ENCODE assay signal across 9 cellular contexts in the genomic region with DNA sequence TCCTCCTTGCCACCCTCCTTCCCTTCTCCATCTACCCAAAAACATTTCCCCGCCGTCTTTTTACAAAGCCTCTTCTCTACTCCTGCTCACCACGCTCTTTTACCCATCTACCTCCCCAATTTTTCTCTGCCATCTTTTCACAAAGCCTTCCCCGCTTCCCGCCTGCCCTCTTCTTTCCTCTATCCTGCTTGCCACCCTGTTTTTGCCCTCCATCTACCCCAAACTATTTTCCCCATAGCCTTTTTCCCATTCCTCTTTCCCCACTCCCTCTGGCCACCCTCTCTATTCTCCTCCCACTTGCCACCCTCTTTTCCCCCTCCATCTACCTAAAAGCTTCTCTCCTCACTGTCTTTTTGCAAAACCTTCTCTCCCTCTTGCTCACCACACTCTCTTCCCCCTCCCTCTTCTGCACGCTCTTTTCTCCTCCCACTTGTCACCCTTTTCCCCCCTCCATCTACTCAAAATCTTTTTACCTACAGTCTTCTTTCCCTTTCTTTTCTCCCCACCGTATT.
"Had no signal": no experiment of that assay in that cellular context is flagged by ENCODE, and none has a peak within 500 bp of the region (broad histone marks: within the 10 kb centered on the region; RNA-seq: fewer than 3 reads in every experiment).

No MANE protein-coding gene starts in this region.

- H3K9ac ChIP-seq: parathyroid adenoma had no signal

- H3K4me1 ChIP-seq: left lung, parathyroid adenoma, right atrium auricular region had no signal

- H3K36me3 ChIP-seq: left lung, right atrium auricular region had no signal

- DNase-seq: activated CD4-positive, alpha-beta T cell treated with anti-CD3 and anti-CD28 coated beads, Interleukin-2, amount 50 U/mL, for 1 hour; activated naive CD4-positive, alpha-beta T cell treated with anti-CD3 and anti-CD28 coated beads, Interleukin-2, amount 50 U/mL, for 16 hours; activated T-cell treated with anti-CD3 and anti-CD28 coated beads for 4 hours; central memory CD4-positive, alpha-beta T cell; effector memory CD8-positive, alpha-beta T cell; left lung; small intestine had no signal

- H2AFZ ChIP-seq: parathyroid adenoma had no signal

- H3K4me3 ChIP-seq: left lung, right atrium auricular region had no signal

- H3K27ac ChIP-seq: left lung, parathyroid adenoma, right atrium auricular region had no signal

- H3K27me3 ChIP-seq: left lung, right atrium auricular region had no signal

- H3K79me2 ChIP-seq: parathyroid adenoma had no signal

- H3K9me3 ChIP-seq: left lung, right atrium auricular region had no signal
